ENCODE assay signal across 8 cellular contexts in the genomic region with DNA sequence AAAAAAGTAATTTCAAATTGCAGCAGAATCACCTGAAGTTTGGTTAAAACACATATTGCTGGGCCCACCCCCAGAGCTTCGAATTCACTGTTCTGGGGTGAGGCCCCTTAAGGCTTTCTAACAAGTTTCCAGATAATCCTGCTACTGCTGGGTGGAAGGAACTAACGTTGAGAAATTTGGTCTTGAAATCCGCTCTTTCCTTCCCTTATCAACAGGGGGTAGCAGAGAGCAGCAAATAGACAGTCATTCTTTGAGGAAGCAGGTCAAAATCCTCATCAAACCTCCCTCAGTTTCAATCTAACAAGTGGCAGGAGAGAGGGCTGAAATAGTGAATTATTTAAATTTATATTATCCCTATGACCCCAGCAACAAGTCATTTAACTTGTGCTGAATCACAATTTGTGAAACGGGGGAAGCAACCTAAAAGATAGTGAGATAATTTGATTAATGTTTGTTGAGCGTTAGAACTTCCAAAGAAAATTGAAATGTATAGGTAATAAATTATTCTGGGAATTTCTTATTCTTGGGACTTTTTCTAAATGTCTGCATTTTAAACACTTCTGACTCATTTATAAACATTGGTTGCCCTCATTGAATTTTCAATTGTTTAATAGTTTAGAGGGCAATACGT. TPM values are rescaled to one million over a fixed set of nuclear protein-coding genes. Genes with fewer than 3 reads are reported as not detected.
DNase-seq lines count a peak whose midpoint lies in the region; ATAC-seq and TF ChIP-seq lines count a peak whose summit lies in the region.

No MANE protein-coding gene starts in this region.

- no peaks in the 10 kb centered on the region for H3K9me3 Mint-ChIP-seq in type B pancreatic cell

- H3K4me3 ChIP-seq in AG04450 (ENCODE audit: low read depth, low read length) (no peak overlapping the region), cardiac fibroblast (replicated peaks in 1 of 2; ENCODE audit: low read depth in 2 of 2, low read length in 2 of 2) (no peak overlapping the region), left lung (no peak overlapping the region)

- POLR2A ChIA-PET in AG04450 (lab: Yijun Ruan, JAX) = no interaction called here

- H3K27me3 Mint-ChIP-seq in type B pancreatic cell = peaks cover 4% of the 10 kb centered on the region

- H3K9me3 ChIP-seq in AG04450 (ENCODE audit: control insufficient read depth, insufficient read depth, low read length) (no peaks in the 10 kb centered on the region), left lung (no peaks in the 10 kb centered on the region)

- DNase-seq in AG04450 (ENCODE audit: low read depth, low spot score) (peak; percentile 47), GM03348 (ENCODE audit: low spot score) (peak; percentile 77), Kasumi-1 (lab: John Stamatoyannopoulos, UW) (peak; percentile 97 to 98), OCI-M1 (lab: John Stamatoyannopoulos, UW) (peak; percentile 82), cardiac fibroblast (ENCODE audit: low read depth in 2 of 2) (peak; percentile 83 to 84), left lung (no peak), type B pancreatic cell (ENCODE audit: extremely low spot score, unreplicated experiment) (no peak), T-helper 9 cell (no peak)

- peaks cover 4% of the 10 kb centered on the region for H3K4me1 Mint-ChIP-seq in type B pancreatic cell (ENCODE audit: unreplicated experiment)

- no peaks in the 10 kb centered on the region for H3K36me3 ChIP-seq in left lung

- peak; percentile 78 for ATAC-seq in left lung

- intact Hi-C loops in left lung (cut with DNase I) = no loop called here

- H3K27me3 ChIP-seq in AG04450 (ENCODE audit: control insufficient read depth, insufficient read depth, low read length) (peaks cover 3% of the 10 kb centered on the region), left lung (peaks cover 0 to 4% of the 10 kb centered on the region in 2 donors)

- no peaks in the 10 kb centered on the region for H3K36me3 Mint-ChIP-seq in type B pancreatic cell

- CTCF ChIA-PET in AG04450 (lab: Charles Lee) = interaction anchor here (0.5 to 3.1 kb wide), 23 partner anchors 10 to 269 kb away, joined by 3 to 20 read pairs (median 4); no protein-coding TSS in a partner anchor

- no peak overlapping the region for H3K4me3 Mint-ChIP-seq in type B pancreatic cell

- peak; percentile 93 for TF ChIP-seq CTCF in AG04450 (IDR thresholded peaks at IDR 0.05; ENCODE audit: low read depth, low read length)
- peak; percentile 86 for TF ChIP-seq CTCF in cardiac fibroblast (IDR thresholded peaks at IDR 0.05; ENCODE audit: low read depth, low read length)
- TF ChIP-seq CTCF in left lung (IDR thresholded peaks at IDR 0.05) = peak; percentile 59 to 70
- TF ChIP-seq CTCF in type B pancreatic cell (conservative IDR thresholded peaks at IDR 0.05) = peak; percentile 83

- H3K4me1 ChIP-seq in left lung = peaks cover 4 to 6% of the 10 kb centered on the region in 2 donors

- H3K27ac ChIP-seq in AG04450 (ENCODE audit: low read depth, low read length) = no peak overlapping the region
- H3K27ac ChIP-seq in left lung = no peak overlapping the region

- no peak overlapping the region for H3K27ac Mint-ChIP-seq in type B pancreatic cell

RNA-seq across cellular contexts. Expression of gene MALSU1, which starts 21.7 kb away (rescaled TPM):
- polyA plus RNA-seq in AG04450 (2011; rRNA removed) = 66.8 and 82.2 TPM in 2 replicates
- polyA minus RNA-seq in AG04450 (2011; rRNA and poly(A)+ RNA removed) = 21.3 and 40.9 TPM in 2 replicates
- total RNA-seq in left lung = 10 to 100 TPM; 47.4 to 47.7 TPM
- 50.0 and 50.5 TPM in 2 replicates for total RNA-seq in type B pancreatic cell (ENCODE audit: low replicate concordance)

RNA-seq across cellular contexts. Expression of gene GPNMB, which starts 30.9 kb away (rescaled TPM):
- 4.5 and 6.8 TPM in 2 replicates for polyA plus RNA-seq in AG04450 (2011; rRNA removed)
- polyA minus RNA-seq in AG04450 (2011; rRNA and poly(A)+ RNA removed) = 1.6 and 2.0 TPM in 2 replicates
- total RNA-seq in left lung (100 to 1,000 TPM; 236 to 290 TPM), type B pancreatic cell (ENCODE audit: low replicate concordance) (7.0 and 13.3 TPM in 2 replicates)

Comparison
In these comparisons a context has a peak if more than half of its experiments do, and no peak if none do; other contexts are left out.
1. DNase-seq: peak in AG04450 (single experiment), GM03348 (single experiment), Kasumi-1 (2 of 2), OCI-M1 (single experiment) and cardiac fibroblast (2 of 2); none in left lung (0 of 2), type B pancreatic cell (single experiment) and T-helper 9 cell (single experiment).
2. RNA of gene GPNMB, which starts 30.9 kb away (total RNA-seq): 236 to 290 TPM in left lung; 7.0 to 13.3 TPM in type B pancreatic cell; every median in the first group is over 10 times any median in the second.
3. Peak in every context shown above with its lines, with median percentiles within 50 percentile points of each other: CTCF ChIP-seq.